ENCODE assay signal across 37 cellular contexts in the genomic region with DNA sequence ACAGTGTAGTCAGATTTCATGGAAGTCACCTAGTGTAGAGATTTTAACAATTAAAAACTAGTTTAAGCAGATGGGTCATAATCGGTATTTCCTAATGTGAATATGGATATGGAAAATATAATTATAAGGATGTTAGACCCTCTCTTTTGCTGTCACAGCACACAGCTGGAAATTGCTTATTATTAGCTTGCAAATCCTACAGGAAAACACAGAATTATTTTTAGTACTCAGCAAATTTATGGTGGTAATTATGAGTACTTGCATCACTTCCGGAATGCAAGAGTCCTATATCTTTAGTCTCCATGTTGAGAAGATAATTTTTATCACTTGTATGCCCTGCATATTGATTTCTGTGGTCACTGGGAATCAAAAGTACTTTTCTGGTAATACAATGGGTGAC.
"Had no signal": no experiment of that assay in that cellular context is flagged by ENCODE, and none has a peak within 500 bp of the region (broad histone marks: within the 10 kb centered on the region; RNA-seq: fewer than 3 reads in every experiment).

No MANE protein-coding gene starts in this region.

- ATAC-seq: activated CD8-positive, alpha-beta T cell treated with anti-CD3 and anti-CD28 coated beads for 36 hours; activated naive CD4-positive, alpha-beta T cell treated with anti-CD3 and anti-CD28 coated beads, Interleukin-2, amount 50 U/mL, for 72 hours; activated T-cell treated with anti-CD3 and anti-CD28 coated beads, Interleukin-2, amount 50 U/mL, for 4 hours; activated T-cell treated with anti-CD3 and anti-CD28 coated beads, Interleukin-2, amount 50 U/mL, for 72 hours; activated T-helper 17 cell treated with anti-CD3 and anti-CD28 coated beads, Interleukin-2, amount 50 U/mL, for 72 hours; body of pancreas had no signal

- DNase-seq: activated B cell treated with CpG ODN at 0.5 μM for 24 hours; activated CD4-positive, alpha-beta memory T cell treated with anti-CD3 and anti-CD28 coated beads for 36 hours; activated CD4-positive, alpha-beta T cell treated with anti-CD3 and anti-CD28 coated beads for 4 hours; activated CD4-positive, alpha-beta T cell treated with anti-CD3 and anti-CD28 coated beads, Interleukin-2, amount 10 ng/mL, durations not matched to agents 24 days and 14 days; activated CD4-positive, alpha-beta T cell treated with anti-CD3 and anti-CD28 coated beads, Interleukin-2, amount 50 U/mL, for 1 hour; activated CD4-positive, alpha-beta T cell treated with anti-CD3 and anti-CD28 coated beads, Interleukin-2, amount 50 U/mL, for 4 hours; activated CD4-positive, CD25-positive, alpha-beta regulatory T cell treated with anti-CD3 and anti-CD28 coated beads, Interleukin-2, amount 50 U/mL, for 72 hours; activated CD8-positive, alpha-beta memory T cell treated with anti-CD3 and anti-CD28 coated beads, Interleukin-2, amount 50 U/mL, for 4 hours; activated CD8-positive, alpha-beta T cell treated with anti-CD3 and anti-CD28 coated beads for 36 hours; activated effector memory CD4-positive, alpha-beta T cell treated with anti-CD3 and anti-CD28 coated beads, Interleukin-2, amount 50 U/mL, for 16 hours; activated gamma-delta T cell treated with Interleukin-2 at 50 U/mL for 16 hours; activated naive CD4-positive, alpha-beta T cell; activated naive CD4-positive, alpha-beta T cell treated with anti-CD3 and anti-CD28 coated beads for 36 hours; activated naive CD4-positive, alpha-beta T cell treated with anti-CD3 and anti-CD28 coated beads, Interleukin-2, amount 50 U/mL, for 16 hours; activated naive CD8-positive, alpha-beta T cell treated with anti-CD3 and anti-CD28 coated beads for 36 hours; activated T-cell treated with anti-CD3 and anti-CD28 coated beads for 4 hours; activated T-cell treated with anti-CD3 and anti-CD28 coated beads, Interleukin-2, amount 50 U/mL, for 1 hour; activated T-cell treated with anti-CD3 and anti-CD28 coated beads, Interleukin-2, amount 50 U/mL, for 4 hours; activated T-cell treated with anti-CD3 and anti-CD28 coated beads, Interleukin-2, amount 50 U/mL, for 72 hours; adrenal gland; amniotic stem cell; aorta; body of pancreas; caudate nucleus; cerebellar nuclear complex; T-helper 2 cell; T-helper 9 cell had no signal

- H3K4me3 ChIP-seq: adrenal gland, body of pancreas, cardiac muscle cell had no signal

- H3K27me3 ChIP-seq: adrenal gland, body of pancreas, cardiac muscle cell had no signal

- H3K4me1 Mint-ChIP-seq: activated B cell treated with CpG ODN at 0.5 μM for 24 hours; activated CD4-positive, alpha-beta T cell treated with anti-CD3 and anti-CD28 coated beads, Interleukin-2, amount 10 ng/mL, durations not matched to agents 24 days and 14 days; activated naive CD8-positive, alpha-beta T cell treated with anti-CD3 and anti-CD28 coated beads for 36 hours; activated T-helper 17 cell treated with anti-CD3 and anti-CD28 coated beads, Interleukin-2, amount 50 U/mL, for 72 hours; central memory CD8-positive, alpha-beta T cell had no signal

- FAIRE-seq: astrocyte, bronchial epithelial cell, TTC549 had no signal

- H3K36me3 Mint-ChIP-seq: activated CD4-positive, alpha-beta memory T cell treated with anti-CD3 and anti-CD28 coated beads for 36 hours; activated naive CD4-positive, alpha-beta T cell treated with anti-CD3 and anti-CD28 coated beads, Interleukin-2, amount 50 U/mL, for 72 hours; activated naive CD8-positive, alpha-beta T cell treated with anti-CD3 and anti-CD28 coated beads for 36 hours had no signal

- H3K4me1 ChIP-seq: adrenal gland, body of pancreas had no signal

- H3K27ac Mint-ChIP-seq: activated B cell treated with CpG ODN at 0.5 μM for 24 hours; activated CD4-positive, alpha-beta memory T cell treated with anti-CD3 and anti-CD28 coated beads for 36 hours; activated CD4-positive, alpha-beta T cell treated with anti-CD3 and anti-CD28 coated beads, Interleukin-2, amount 10 ng/mL, durations not matched to agents 24 days and 14 days; activated CD8-positive, alpha-beta T cell treated with anti-CD3 and anti-CD28 coated beads for 36 hours; activated naive CD4-positive, alpha-beta T cell treated with anti-CD3 and anti-CD28 coated beads for 36 hours; activated naive CD4-positive, alpha-beta T cell treated with anti-CD3 and anti-CD28 coated beads, Interleukin-2, amount 50 U/mL, for 72 hours; activated naive CD8-positive, alpha-beta T cell treated with anti-CD3 and anti-CD28 coated beads for 36 hours; activated T-cell treated with anti-CD3 and anti-CD28 coated beads, Interleukin-2, amount 50 U/mL, for 72 hours; activated T-helper 1 cell treated with anti-CD3 and anti-CD28 coated beads, Interleukin-12 subunit alpha, Interleukin-12 subunit beta, Interleukin-2, Interleukin-4 antibody, amounts not matched to agents 30 ng/mL and 10 ng/mL and 1 ng/mL, durations not matched to agents 14 hours and 24 hours and 36 hours; activated T-helper 17 cell treated with anti-CD3 and anti-CD28 coated beads, Interleukin-2, amount 50 U/mL, for 72 hours; T-helper 2 cell treated with Interferon-gamma antibody and Interleukin-4, amounts not matched to agents 5 μg/mL and 100 μg/mL, for 36 hours had no signal

- H3K27ac ChIP-seq: adrenal gland, body of pancreas, cardiac muscle cell, VCaP had no signal

- H3K27me3 Mint-ChIP-seq: activated CD4-positive, alpha-beta memory T cell treated with anti-CD3 and anti-CD28 coated beads for 36 hours; activated CD4-positive, alpha-beta T cell treated with anti-CD3 and anti-CD28 coated beads, Interleukin-2, amount 10 ng/mL, durations not matched to agents 24 days and 14 days; activated CD8-positive, alpha-beta T cell treated with anti-CD3 and anti-CD28 coated beads for 36 hours; activated T-helper 17 cell treated with anti-CD3 and anti-CD28 coated beads, Interleukin-2, amount 50 U/mL, for 72 hours; central memory CD8-positive, alpha-beta T cell had no signal

- H3K9me3 Mint-ChIP-seq: activated B cell treated with CpG ODN at 0.5 μM for 24 hours had no signal

- H3K9me3 ChIP-seq: adrenal gland, body of pancreas had no signal

- H3K36me3 ChIP-seq: adrenal gland, cardiac muscle cell had no signal

- H3K4me3 Mint-ChIP-seq: activated B cell treated with CpG ODN at 0.5 μM for 24 hours; activated CD4-positive, alpha-beta memory T cell treated with anti-CD3 and anti-CD28 coated beads for 36 hours; activated CD4-positive, alpha-beta T cell treated with anti-CD3 and anti-CD28 coated beads, Interleukin-2, amount 10 ng/mL, durations not matched to agents 24 days and 14 days; activated CD8-positive, alpha-beta T cell treated with anti-CD3 and anti-CD28 coated beads for 36 hours; activated naive CD4-positive, alpha-beta T cell treated with anti-CD3 and anti-CD28 coated beads for 36 hours; activated naive CD8-positive, alpha-beta T cell treated with anti-CD3 and anti-CD28 coated beads for 36 hours; activated T-cell treated with anti-CD3 and anti-CD28 coated beads, Interleukin-2, amount 50 U/mL, for 4 hours; activated T-cell treated with anti-CD3 and anti-CD28 coated beads, Interleukin-2, amount 50 U/mL, for 72 hours; activated T-helper 1 cell treated with anti-CD3 and anti-CD28 coated beads, Interleukin-12 subunit alpha, Interleukin-12 subunit beta, Interleukin-2, Interleukin-4 antibody, amounts not matched to agents 30 ng/mL and 10 ng/mL and 1 ng/mL, durations not matched to agents 14 hours and 24 hours and 36 hours; activated T-helper 17 cell treated with anti-CD3 and anti-CD28 coated beads, Interleukin-2, amount 50 U/mL, for 72 hours; central memory CD8-positive, alpha-beta T cell; T-helper 2 cell treated with Interferon-gamma antibody and Interleukin-4, amounts not matched to agents 5 μg/mL and 100 μg/mL, for 36 hours had no signal
